In the genomic region with DNA sequence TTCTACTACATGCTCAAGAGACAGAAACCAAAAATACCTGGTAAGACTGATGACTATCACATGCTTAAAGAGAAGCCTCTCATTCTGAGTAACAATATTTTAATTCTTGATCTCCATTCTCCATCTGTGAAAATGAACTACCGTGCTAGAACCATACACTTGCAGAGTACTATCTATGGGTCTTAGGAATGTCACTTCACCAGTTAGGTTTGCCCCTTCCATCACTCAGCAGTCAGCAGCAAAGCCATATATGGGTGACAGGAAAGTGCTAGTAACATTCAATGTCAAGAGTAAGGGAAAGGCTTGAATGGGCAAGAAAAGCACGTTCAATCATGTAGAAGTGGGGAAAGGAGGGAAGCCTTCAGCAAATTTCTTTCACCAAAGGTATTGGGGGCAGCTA, we compare ENCODE assay signal across 17 cellular contexts. TPM values are rescaled to one million over a fixed set of nuclear protein-coding genes. Genes with fewer than 3 reads are reported as not detected.
DNase-seq lines count a peak whose midpoint lies in the region; ATAC-seq and TF ChIP-seq lines count a peak whose summit lies in the region.
"Had no signal": no experiment of that assay in that cellular context is flagged by ENCODE, and none has a peak within 500 bp of the region (broad histone marks: within the 10 kb centered on the region; RNA-seq: fewer than 3 reads in every experiment).

No MANE protein-coding gene starts in this region.

- no peaks in the 10 kb centered on the region for H3K4me1 ChIP-seq in aorta (ENCODE audit: control insufficient read depth in 1 of 2, insufficient read depth in 2 of 2, low read length in 2 of 2)

- TF ChIP-seq CTCF in glutamatergic neuron (IDR thresholded peaks at IDR 0.05; ENCODE audit: partially characterized antibody, unreplicated experiment) (no peak), progenitor cell of endocrine pancreas (IDR thresholded peaks at IDR 0.05; ENCODE audit: unreplicated experiment) (no peak)

- H3K27ac Mint-ChIP-seq in activated T-helper 2 cell treated with anti-CD3 and anti-CD28 coated beads, Interferon-gamma antibody, Interleukin-2, Interleukin-4, amounts not matched to agents 10 μg/mL and 5 μg/mL and 100 μg/mL, durations not matched to agents 14 hours and 24 hours and 36 hours, result no peak overlapping the region
- H3K27ac Mint-ChIP-seq in glutamatergic neuron (ENCODE audit: unreplicated experiment) (no peak overlapping the region), progenitor cell of endocrine pancreas (peak overlapping the region; percentile 84)

- H3K27ac ChIP-seq in aorta (ENCODE audit: low read depth in 1 of 2, low read length in 2 of 2), result no peak overlapping the region
- H3K27ac ChIP-seq: neutrophil had no signal

- no peak overlapping the region for H3K4me3 ChIP-seq in aorta (ENCODE audit: low read length in 2 of 2)

- H3K36me3 ChIP-seq in aorta (ENCODE audit: control insufficient read depth in 1 of 2, insufficient read depth in 2 of 2, low read length in 1 of 2), result no peaks in the 10 kb centered on the region
- H3K36me3 ChIP-seq: neutrophil, tibial artery had no signal

- H3K27me3 Mint-ChIP-seq in activated T-helper 2 cell treated with anti-CD3 and anti-CD28 coated beads, Interferon-gamma antibody, Interleukin-2, Interleukin-4, amounts not matched to agents 10 μg/mL and 5 μg/mL and 100 μg/mL, durations not matched to agents 14 hours and 24 hours and 36 hours (ENCODE audit: low read depth), result peaks cover 9% of the 10 kb centered on the region
- peaks cover 9% of the 10 kb centered on the region for H3K27me3 Mint-ChIP-seq in glutamatergic neuron (ENCODE audit: unreplicated experiment)
- no peaks in the 10 kb centered on the region for H3K27me3 Mint-ChIP-seq in progenitor cell of endocrine pancreas

- H3K9me3 ChIP-seq in aorta (ENCODE audit: control insufficient read depth, low read length), result no peaks in the 10 kb centered on the region
- H3K9me3 ChIP-seq: neutrophil, tibial artery had no signal

- H3K4me1 Mint-ChIP-seq in activated T-helper 2 cell treated with anti-CD3 and anti-CD28 coated beads, Interferon-gamma antibody, Interleukin-2, Interleukin-4, amounts not matched to agents 10 μg/mL and 5 μg/mL and 100 μg/mL, durations not matched to agents 14 hours and 24 hours and 36 hours (ENCODE audit: low read depth), result peaks cover 33% of the 10 kb centered on the region
- H3K4me1 Mint-ChIP-seq in glutamatergic neuron (ENCODE audit: low read depth, unreplicated experiment) (peaks cover 6% of the 10 kb centered on the region), progenitor cell of endocrine pancreas (ENCODE audit: low read depth) (peaks cover 22% of the 10 kb centered on the region)

- no peaks in the 10 kb centered on the region for H3K36me3 Mint-ChIP-seq in activated T-helper 2 cell treated with anti-CD3 and anti-CD28 coated beads, Interferon-gamma antibody, Interleukin-2, Interleukin-4, amounts not matched to agents 10 μg/mL and 5 μg/mL and 100 μg/mL, durations not matched to agents 14 hours and 24 hours and 36 hours (ENCODE audit: low read depth)
- H3K36me3 Mint-ChIP-seq in glutamatergic neuron (ENCODE audit: unreplicated experiment) (no peaks in the 10 kb centered on the region), progenitor cell of endocrine pancreas (ENCODE audit: insufficient read depth) (peaks cover 4% of the 10 kb centered on the region)

- 33 to 34% methylated on average over 2 of the region's 2 CpGs for WGBS in aorta, 2 donors

- intact Hi-C loops in activated T-helper 2 cell treated with anti-CD3 and anti-CD28 coated beads, Interferon-gamma antibody, Interleukin-2, Interleukin-4, amounts not matched to agents 10 μg/mL and 5 μg/mL and 100 μg/mL, durations not matched to agents 14 hours and 24 hours and 36 hours (cut with micrococcal nuclease), result loop anchor here (5.0 kb wide), 1 partner anchor 362 kb away; a partner anchor contains a TSS
- intact Hi-C loops in aorta (cut with DNase I), result loop anchor here in 1 of 2 donors (5.0 kb wide), 1 partner anchor 67 kb away; a partner anchor contains a TSS

- peak overlapping the region; percentile 2 for H3K4me3 Mint-ChIP-seq in activated T-helper 2 cell treated with anti-CD3 and anti-CD28 coated beads, Interferon-gamma antibody, Interleukin-2, Interleukin-4, amounts not matched to agents 10 μg/mL and 5 μg/mL and 100 μg/mL, durations not matched to agents 14 hours and 24 hours and 36 hours (ENCODE audit: low read depth)
- H3K4me3 Mint-ChIP-seq in glutamatergic neuron (ENCODE audit: unreplicated experiment) (peak overlapping the region; percentile 98), progenitor cell of endocrine pancreas (ENCODE audit: low read depth) (peak overlapping the region; percentile 92)

- no peaks in the 10 kb centered on the region for H3K27me3 ChIP-seq in aorta (ENCODE audit: control insufficient read depth in 1 of 2, insufficient read depth in 2 of 2, low read length in 1 of 2)
- H3K27me3 ChIP-seq: tibial artery had no signal

- ATAC-seq in aorta (ENCODE audit: low FRiP score), result no peak
- ATAC-seq in HG03045 (IDR thresholded peaks at IDR 0.05; ENCODE audit: unreplicated experiment), result no peak
- ATAC-seq: HCT116, left cardiac atrium had no signal

- DNase-seq in SIG-M5 treated with dmso at 0.1 percent for 504 hours (lab: John Stamatoyannopoulos, UW; ENCODE audit: unreplicated experiment) (peak; percentile 32), SIG-M5 (lab: John Stamatoyannopoulos, UW) (no peak), glutamatergic neuron (no peak), progenitor cell of endocrine pancreas (ENCODE audit: low spot score, unreplicated experiment) (no peak), aorta (no peak)
- DNase-seq in activated T-helper 2 cell treated with anti-CD3 and anti-CD28 coated beads, Interferon-gamma antibody, Interleukin-2, Interleukin-4, amounts not matched to agents 10 μg/mL and 5 μg/mL and 100 μg/mL, durations not matched to agents 14 hours and 24 hours and 36 hours (ENCODE audit: low spot score), result no peak
- DNase-seq in effector CD4-positive, alpha-beta T cell, result no peak
- DNase-seq: 8988T; activated CD4-positive, alpha-beta T cell treated with anti-CD3 and anti-CD28 coated beads for 4 hours; activated T-cell treated with anti-CD3 and anti-CD28 coated beads, Interleukin-2, amount 50 U/mL, for 48 hours; amygdala; COR-L47; left cardiac atrium; tibial artery had no signal

- H3K9me3 Mint-ChIP-seq in activated T-helper 2 cell treated with anti-CD3 and anti-CD28 coated beads, Interferon-gamma antibody, Interleukin-2, Interleukin-4, amounts not matched to agents 10 μg/mL and 5 μg/mL and 100 μg/mL, durations not matched to agents 14 hours and 24 hours and 36 hours, result no peaks in the 10 kb centered on the region
- H3K9me3 Mint-ChIP-seq in glutamatergic neuron (ENCODE audit: unreplicated experiment) (peaks cover 8% of the 10 kb centered on the region), progenitor cell of endocrine pancreas (ENCODE audit: low read depth) (no peaks in the 10 kb centered on the region)

RNA-seq across cellular contexts. Expression of a gene that starts 2.3 kb away (rescaled TPM):
- 2.0 and 2.3 TPM in 2 replicates for total RNA-seq in activated T-helper 2 cell treated with anti-CD3 and anti-CD28 coated beads, Interferon-gamma antibody, Interleukin-2, Interleukin-4, amounts not matched to agents 10 μg/mL and 5 μg/mL and 100 μg/mL, durations not matched to agents 14 hours and 24 hours and 36 hours
- total RNA-seq in glutamatergic neuron (ENCODE audit: unreplicated experiment) (34.7 TPM), progenitor cell of endocrine pancreas (29.5 and 29.9 TPM in 2 replicates), aorta (10 to 100 TPM; 24.8 to 32.2 TPM)
- 1 to 10 TPM; 5.6 to 9.7 TPM for polyA plus RNA-seq in aorta

Comparison
In these comparisons a context has a peak if more than half of its experiments do, and no peak if none do; other contexts are left out.
1. H3K4me3 Mint-ChIP-seq: peak in every context shown above with its lines; median percentile 98 in glutamatergic neuron; 92 in progenitor cell of endocrine pancreas; 2 in activated T-helper 2 cell treated with anti-CD3 and anti-CD28 coated beads, Interferon-gamma antibody, Interleukin-2, Interleukin-4, amounts not matched to agents 10 μg/mL and 5 μg/mL and 100 μg/mL, durations not matched to agents 14 hours and 24 hours and 36 hours.